ENCODE assay signal across 28 cellular contexts in the genomic region with DNA sequence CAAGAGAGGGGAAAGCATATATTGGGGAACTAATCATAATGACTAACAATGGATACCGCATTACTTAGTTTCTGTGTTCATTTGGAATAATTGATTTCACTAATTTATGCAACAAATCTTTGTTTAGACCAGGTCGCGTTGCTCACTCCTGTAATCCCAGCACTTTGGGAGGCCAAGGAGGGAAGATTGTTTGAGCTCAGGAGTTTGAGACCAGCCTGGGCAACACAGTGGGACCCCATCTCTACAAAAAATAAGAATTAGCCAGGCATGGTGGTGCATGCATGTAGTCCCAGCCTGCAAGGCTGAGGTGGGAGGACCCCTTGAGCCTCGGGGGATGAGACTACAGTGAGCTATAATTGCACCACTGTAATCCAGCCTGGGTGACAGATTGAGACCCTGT.
"Had no signal": no experiment of that assay in that cellular context is flagged by ENCODE, and none has a peak within 500 bp of the region (broad histone marks: within the 10 kb centered on the region; RNA-seq: fewer than 3 reads in every experiment).

No MANE protein-coding gene starts in this region.

- H3K4me3 ChIP-seq: stomach, suprapubic skin, testis, thoracic aorta, thyroid gland, tibial artery, tibial nerve, transverse colon, upper lobe of left lung, upper lobe of right lung, uterus, vagina had no signal

- H3K36me3 Mint-ChIP-seq: stimulated activated effector memory CD8-positive, alpha-beta T cell treated with anti-CD3 and anti-CD28 coated beads, Interleukin-12 subunit alpha, Interleukin-12 subunit beta, amount 100 ng/mL, for 72 hours; stimulated activated memory B cell treated with anti-CD40 and anti-IgM and Interleukin-4, amounts not matched to agents 10 μg/mL and 1 μg/mL and 100 μg/mL, for 72 hours; stimulated activated naive B cell treated with anti-CD40 and anti-IgM and Interleukin-4, amounts not matched to agents 10 μg/mL and 1 μg/mL and 100 μg/mL, for 72 hours; type B pancreatic cell had no signal

- H3K27me3 ChIP-seq: stomach, suprapubic skin, testis, thyroid gland, tibial artery, tibial nerve, transverse colon, upper lobe of left lung, upper lobe of right lung, uterus, vagina had no signal

- ATAC-seq: stimulated activated effector memory CD8-positive, alpha-beta T cell treated with anti-CD3 and anti-CD28 coated beads, Interleukin-12 subunit alpha, Interleukin-12 subunit beta, amount 100 ng/mL, for 72 hours; stimulated activated memory B cell treated with anti-CD40 and anti-IgM and Interleukin-4, amounts not matched to agents 10 μg/mL and 1 μg/mL and 100 μg/mL, for 72 hours; stimulated activated naive B cell treated with anti-CD40 and anti-IgM and Interleukin-4, amounts not matched to agents 10 μg/mL and 1 μg/mL and 100 μg/mL, for 72 hours; stimulated activated naive CD8-positive, alpha-beta T cell treated with anti-CD3 and anti-CD28 coated beads, Interleukin-15, amount 100 ng/mL, for 72 hours; stimulated activated naive CD8-positive, alpha-beta T cell treated with anti-CD3 and anti-CD28 coated beads, Interleukin-15, Interleukin-2, amounts not matched to agents 100 U/mL and 50 U/mL, for 24 hours; upper lobe of right lung had no signal

- H3K4me1 ChIP-seq: stomach, testis, transverse colon, upper lobe of left lung, upper lobe of right lung, uterus had no signal

- H3K9me3 Mint-ChIP-seq: stimulated activated effector memory CD8-positive, alpha-beta T cell treated with anti-CD3 and anti-CD28 coated beads, Interleukin-12 subunit alpha, Interleukin-12 subunit beta, amount 100 ng/mL, for 72 hours; stimulated activated memory B cell treated with anti-CD40 and anti-IgM and Interleukin-4, amounts not matched to agents 10 μg/mL and 1 μg/mL and 100 μg/mL, for 72 hours; stimulated activated naive B cell treated with anti-CD40 and anti-IgM and Interleukin-4, amounts not matched to agents 10 μg/mL and 1 μg/mL and 100 μg/mL, for 72 hours; type B pancreatic cell had no signal

- H3K27ac Mint-ChIP-seq: stimulated activated effector memory CD8-positive, alpha-beta T cell treated with anti-CD3 and anti-CD28 coated beads, Interleukin-12 subunit alpha, Interleukin-12 subunit beta, amount 100 ng/mL, for 72 hours; stimulated activated memory B cell treated with anti-CD40 and anti-IgM and Interleukin-4, amounts not matched to agents 10 μg/mL and 1 μg/mL and 100 μg/mL, for 72 hours; stimulated activated naive B cell treated with anti-CD40 and anti-IgM and Interleukin-4, amounts not matched to agents 10 μg/mL and 1 μg/mL and 100 μg/mL, for 72 hours; stimulated activated naive CD8-positive, alpha-beta T cell treated with anti-CD3 and anti-CD28 coated beads, Interleukin-15, amount 100 ng/mL, for 72 hours; stimulated activated naive CD8-positive, alpha-beta T cell treated with anti-CD3 and anti-CD28 coated beads, Interleukin-15, Interleukin-2, amounts not matched to agents 100 ng/mL and 50 ng/mL, for 24 hours; type B pancreatic cell had no signal

- DNase-seq: stimulated activated CD4-positive, alpha-beta T cell treated with anti-CD3 and anti-CD28 coated beads, Interleukin-2, amount 100 ng/mL, for 48 hours; stimulated activated CD4-positive, alpha-beta T cell treated with anti-CD3 and anti-CD28 coated beads, Interleukin-4, amount 100 ng/mL, for 1 hour; stimulated activated CD4-positive, alpha-beta T cell treated with anti-CD3 and anti-CD28 coated beads, Interleukin-4, amount 100 ng/mL, for 24 hours; stimulated activated CD4-positive, alpha-beta T cell treated with anti-CD3 and anti-CD28 coated beads, Interleukin-4, amount 100 ng/mL, for 4 hours; stimulated activated CD8-positive, alpha-beta memory T cell treated with anti-CD3 and anti-CD28 coated beads, Interleukin-4, amount 100 ng/mL, for 48 hours; stimulated activated naive B cell treated with anti-CD40 and anti-IgM and Interleukin-4, amounts not matched to agents 10 μg/mL and 1 μg/mL and 100 μg/mL, for 72 hours; stimulated activated naive CD4-positive, alpha-beta T cell; stimulated activated naive CD4-positive, alpha-beta T cell treated with Interleukin-2 at 50 U/mL for 16 hours; stimulated activated naive CD8-positive, alpha-beta T cell treated with anti-CD3 and anti-CD28 coated beads, Interleukin-15, amount 100 ng/mL, for 72 hours; stimulated activated naive CD8-positive, alpha-beta T cell treated with anti-CD3 and anti-CD28 coated beads, Interleukin-15, Interleukin-2, amounts not matched to agents 100 U/mL and 50 U/mL, for 24 hours; stomach; substantia nigra; testis; thyroid gland; tibial artery; transverse colon; trophoblast cell; upper lobe of left lung; upper lobe of right lung; uterus had no signal

- H3K4me3 Mint-ChIP-seq: stimulated activated effector memory CD8-positive, alpha-beta T cell treated with anti-CD3 and anti-CD28 coated beads, Interleukin-12 subunit alpha, Interleukin-12 subunit beta, amount 100 ng/mL, for 72 hours; stimulated activated memory B cell treated with anti-CD40 and anti-IgM and Interleukin-4, amounts not matched to agents 10 μg/mL and 1 μg/mL and 100 μg/mL, for 72 hours; stimulated activated naive B cell treated with anti-CD40 and anti-IgM and Interleukin-4, amounts not matched to agents 10 μg/mL and 1 μg/mL and 100 μg/mL, for 72 hours; stimulated activated naive CD8-positive, alpha-beta T cell treated with anti-CD3 and anti-CD28 coated beads, Interleukin-15, amount 100 ng/mL, for 72 hours; stimulated activated naive CD8-positive, alpha-beta T cell treated with anti-CD3 and anti-CD28 coated beads, Interleukin-15, Interleukin-2, amounts not matched to agents 100 ng/mL and 50 ng/mL, for 24 hours; type B pancreatic cell had no signal

- H3K27ac ChIP-seq: stomach, suprapubic skin, testis, thoracic aorta, thyroid gland, tibial artery, tibial nerve, transverse colon, upper lobe of left lung, upper lobe of right lung, uterus, vagina had no signal

- H3K36me3 ChIP-seq: stomach, suprapubic skin, thoracic aorta, thyroid gland, tibial artery, tibial nerve, transverse colon, upper lobe of left lung, upper lobe of right lung, uterus, vagina had no signal

- H3K27me3 Mint-ChIP-seq: stimulated activated memory B cell treated with anti-CD40 and anti-IgM and Interleukin-4, amounts not matched to agents 10 μg/mL and 1 μg/mL and 100 μg/mL, for 72 hours; stimulated activated naive B cell treated with anti-CD40 and anti-IgM and Interleukin-4, amounts not matched to agents 10 μg/mL and 1 μg/mL and 100 μg/mL, for 72 hours; stimulated activated naive CD8-positive, alpha-beta T cell treated with anti-CD3 and anti-CD28 coated beads, Interleukin-15, amount 100 ng/mL, for 72 hours; stimulated activated naive CD8-positive, alpha-beta T cell treated with anti-CD3 and anti-CD28 coated beads, Interleukin-15, Interleukin-2, amounts not matched to agents 100 ng/mL and 50 ng/mL, for 24 hours; type B pancreatic cell had no signal

- H3K9me3 ChIP-seq: stomach, suprapubic skin, testis, thoracic aorta, thyroid gland, tibial artery, tibial nerve, transverse colon, upper lobe of left lung, upper lobe of right lung, uterus, vagina had no signal
